Comparison of ENCODE assay signal across 21 cellular contexts in genomic region chr4:185997287-185997686, GRCh38.
"Had no signal": no experiment of that assay in that cellular context is flagged by ENCODE, and none has a peak within 500 bp of the region (broad histone marks: within the 10 kb centered on the region; RNA-seq: fewer than 3 reads in every experiment).

No MANE protein-coding gene starts in this region.

- H3K27me3 ChIP-seq: cardiac muscle cell, colonic mucosa, esophagus muscularis mucosa, suprapubic skin, upper lobe of left lung had no signal

- H3K4me1 ChIP-seq: colonic mucosa, suprapubic skin, upper lobe of left lung had no signal

- H3K36me3 ChIP-seq: cardiac muscle cell, colonic mucosa, esophagus muscularis mucosa, suprapubic skin, upper lobe of left lung had no signal

- H3K4me3 ChIP-seq: cardiac muscle cell, colonic mucosa, esophagus muscularis mucosa, suprapubic skin, upper lobe of left lung had no signal

- ATAC-seq: activated T-helper 17 cell treated with anti-CD3 and anti-CD28 coated beads, Interleukin-2, amount 50 U/mL, for 72 hours; left colon; stimulated activated naive CD8-positive, alpha-beta T cell treated with anti-CD3 and anti-CD28 coated beads, Interleukin-15, Interleukin-2, amounts not matched to agents 100 U/mL and 50 U/mL, for 24 hours had no signal

- H3K27ac ChIP-seq: cardiac muscle cell, colonic mucosa, esophagus muscularis mucosa, suprapubic skin, upper lobe of left lung had no signal

- DNase-seq: activated CD4-positive, alpha-beta T cell treated with anti-CD3 and anti-CD28 coated beads for 1 hour; activated CD4-positive, alpha-beta T cell treated with anti-CD3 and anti-CD28 coated beads, Interleukin-2, amount 50 U/mL, for 4 hours; activated naive CD4-positive, alpha-beta T cell treated with anti-CD3 and anti-CD28 coated beads for 36 hours; activated T-cell treated with anti-CD3 and anti-CD28 coated beads for 4 hours; colonic mucosa; effector CD4-positive, alpha-beta T cell; immature natural killer cell; left colon; mammary epithelial cell; naive B cell; SK-N-SH; small intestine; stimulated activated CD4-positive, alpha-beta T cell treated with anti-CD3 and anti-CD28 coated beads, Interleukin-4, amount 100 ng/mL, for 4 hours; stimulated activated CD8-positive, alpha-beta memory T cell treated with anti-CD3 and anti-CD28 coated beads, Interleukin-4, amount 100 ng/mL, for 48 hours; stimulated activated naive CD8-positive, alpha-beta T cell treated with anti-CD3 and anti-CD28 coated beads, Interleukin-15, Interleukin-2, amounts not matched to agents 100 U/mL and 50 U/mL, for 24 hours; T-helper 1 cell had no signal

- H3K9me3 ChIP-seq: colonic mucosa, esophagus muscularis mucosa, SK-N-SH, suprapubic skin, upper lobe of left lung had no signal
